In the genomic region with DNA sequence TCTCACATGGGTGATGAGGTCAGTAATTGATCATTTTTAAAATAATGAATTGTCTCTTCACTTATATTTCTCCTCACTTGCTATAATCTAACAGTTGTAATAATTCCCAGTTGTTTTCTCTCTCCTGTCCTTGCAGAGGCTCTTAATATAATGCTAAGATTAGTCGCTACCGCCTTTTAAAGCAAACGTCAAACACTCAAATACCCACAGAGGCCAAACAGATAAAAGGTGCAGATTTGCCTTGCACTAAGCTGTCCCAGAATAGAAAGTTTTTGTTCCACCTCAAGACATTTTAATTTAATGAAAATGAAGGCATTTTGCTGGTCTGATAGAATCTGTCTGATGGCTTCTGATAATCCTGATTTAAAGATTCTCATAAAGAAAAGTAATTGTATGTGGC, we compare ENCODE assay signal across 7 cellular contexts.
"Had no signal": no experiment of that assay in that cellular context is flagged by ENCODE, and none has a peak within 500 bp of the region (broad histone marks: within the 10 kb centered on the region; RNA-seq: fewer than 3 reads in every experiment).

No MANE protein-coding gene starts in this region.

- H3K4me2 ChIP-seq: GM23338 had no signal

- H3K27ac ChIP-seq: HL-60 had no signal

- H3K9me3 ChIP-seq: HAP-1 had no signal

- H2AFZ ChIP-seq: GM23338 had no signal

- H3K4me3 ChIP-seq: GM23338, HAP-1 had no signal

- H3K36me3 ChIP-seq: HAP-1 had no signal

- FAIRE-seq: H1, HepG2 had no signal

- DNase-seq: H7, HFFc6 had no signal
